8 cellular contexts compared by ENCODE assay signal in the genomic region with DNA sequence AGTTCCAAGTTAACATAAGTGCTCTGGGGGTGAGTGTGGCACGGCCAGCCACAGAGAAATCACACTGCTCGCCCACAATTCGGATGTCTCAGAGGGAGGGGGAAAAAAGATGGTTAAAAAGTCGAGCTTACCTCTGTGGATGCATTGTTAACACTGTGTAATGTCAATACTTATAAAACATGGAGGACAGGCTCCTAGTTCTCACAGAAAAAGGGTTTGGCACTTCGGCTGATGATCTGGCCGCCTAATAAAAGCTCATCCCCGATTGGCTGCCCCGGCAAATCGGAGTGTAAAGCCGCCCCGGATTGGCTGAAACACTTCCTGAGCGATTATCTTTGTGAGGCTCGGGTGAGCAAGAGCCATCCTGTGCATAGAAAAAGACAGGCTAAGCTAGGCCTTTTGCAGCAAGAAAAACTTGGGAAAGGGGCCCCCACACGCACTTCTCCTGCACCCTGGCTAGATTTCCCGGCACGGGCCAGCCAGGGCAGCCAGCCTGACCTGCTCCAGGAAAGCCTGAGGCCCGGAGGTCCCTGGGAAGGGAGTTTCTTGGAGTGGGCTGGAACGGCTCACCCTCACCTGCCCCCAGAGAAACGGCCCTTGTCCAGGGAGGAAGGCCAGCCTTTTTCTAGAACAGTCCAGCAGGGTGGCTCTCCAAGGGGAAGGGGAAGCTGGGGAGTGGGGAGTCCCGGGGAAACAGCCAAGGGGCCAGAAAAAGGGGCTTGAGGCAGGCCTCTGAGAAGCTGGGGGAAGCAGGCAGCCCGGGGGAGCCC. TPM values are rescaled to one million over a fixed set of nuclear protein-coding genes. Genes with fewer than 3 reads are reported as not detected.
DNase-seq lines count a peak whose midpoint lies in the region; ATAC-seq, FAIRE-seq and TF ChIP-seq lines count a peak whose summit lies in the region.

Gene ZMYND8, minus strand, starts transcription at position 174 of the 770 bp plus-strand sequence. Its CDS starts 29 bp downstream, at position 145.

- TF ChIP-seq CTCF in epithelial cell of proximal tubule (conservative IDR thresholded peaks at IDR 0.05; ENCODE audit: low read depth, low read length) = no peak

- H3K9me3 ChIP-seq in Karpas-422 (ENCODE audit: low read length) = no peaks in the 10 kb centered on the region
- H3K9me3 ChIP-seq in mucosa of stomach (ENCODE audit: control insufficient read depth, low read length) = no peaks in the 10 kb centered on the region

- H3K4me1 ChIP-seq in Karpas-422 (ENCODE audit: low read length) (peaks cover 88% of the 10 kb centered on the region), mucosa of stomach (ENCODE audit: control insufficient read depth, insufficient read depth, low read length) (peaks cover 97% of the 10 kb centered on the region)

- FAIRE-seq in RCC 7860 (lab: Jason Lieb, UNC) = peak; percentile 90

- DNase-seq in COLO668 (lab: John Stamatoyannopoulos, UW; ENCODE audit: unreplicated experiment) (peak; percentile 85), Karpas-422 (peak; percentile 97), RCC 7860 (ENCODE audit: low spot score) (peak; percentile 93), epithelial cell of proximal tubule (ENCODE audit: low read depth) (no peak)
- DNase-seq in activated T-cell treated with anti-CD3 and anti-CD28 coated beads, Interleukin-2, amount 50 U/mL, for 24 hours = peak; percentile 100
- peak; percentile 99 for DNase-seq in stimulated activated CD8-positive, alpha-beta memory T cell treated with anti-CD3 and anti-CD28 coated beads, Interleukin-4, amount 100 ng/mL, for 48 hours

- H3K27me3 Mint-ChIP-seq in activated T-cell treated with anti-CD3 and anti-CD28 coated beads, Interleukin-2, amount 50 U/mL, for 24 hours = no peaks in the 10 kb centered on the region

- H3K9ac ChIP-seq in Karpas-422 (ENCODE audit: low read length) (peak within 1 kb of the TSS; percentile 92), mucosa of stomach (ENCODE audit: low read length) (peak within 1 kb of the TSS; percentile 77)

- H3K4me3 ChIP-seq in Karpas-422 (ENCODE audit: low read length) (peak within 1 kb of the TSS; percentile 77), epithelial cell of proximal tubule (ENCODE audit: low read depth, low read length) (peak within 1 kb of the TSS; percentile 56), mucosa of stomach (ENCODE audit: low read length) (peak within 1 kb of the TSS; percentile 39)

- H3K27me3 ChIP-seq in Karpas-422 (ENCODE audit: low read length) (no peaks in the 10 kb centered on the region), mucosa of stomach (ENCODE audit: control insufficient read depth, insufficient read depth, low read length) (no peaks in the 10 kb centered on the region)

- no peak within 1 kb of the TSS for H2AFZ ChIP-seq in Karpas-422 (ENCODE audit: low read length)

- no peaks in the 10 kb centered on the region for H3K36me3 ChIP-seq in Karpas-422 (ENCODE audit: insufficient read depth, low read length)
- H3K36me3 ChIP-seq in mucosa of stomach (ENCODE audit: control insufficient read depth, insufficient read depth, low read length) = no peaks in the 10 kb centered on the region

- H3K79me2 ChIP-seq in Karpas-422 (ENCODE audit: low read length) = peaks cover 48% of the 10 kb centered on the region

- no peaks in the 10 kb centered on the region for H3K9me3 Mint-ChIP-seq in activated T-cell treated with anti-CD3 and anti-CD28 coated beads, Interleukin-2, amount 50 U/mL, for 24 hours

- H3K9me2 ChIP-seq in Karpas-422 (replicated peaks; ENCODE audit: insufficient read depth, low read length) = no peaks in the 10 kb centered on the region

- peaks cover 42% of the 10 kb centered on the region for H3K4me1 Mint-ChIP-seq in activated T-cell treated with anti-CD3 and anti-CD28 coated beads, Interleukin-2, amount 50 U/mL, for 24 hours (ENCODE audit: low read depth)

- peak within 1 kb of the TSS; percentile 98 for H3K27ac ChIP-seq in Karpas-422 (ENCODE audit: low read length)

- peak within 1 kb of the TSS; percentile 97 for H3K4me2 ChIP-seq in Karpas-422 (ENCODE audit: low read depth, low read length, poor library complexity, severe bottlenecking)

- peak within 1 kb of the TSS; percentile 98 for H3K27ac Mint-ChIP-seq in activated T-cell treated with anti-CD3 and anti-CD28 coated beads, Interleukin-2, amount 50 U/mL, for 24 hours

- H3K36me3 Mint-ChIP-seq in activated T-cell treated with anti-CD3 and anti-CD28 coated beads, Interleukin-2, amount 50 U/mL, for 24 hours (ENCODE audit: low read depth) = peaks cover 44% of the 10 kb centered on the region

- ATAC-seq in GM21528 (IDR thresholded peaks at IDR 0.05; ENCODE audit: low FRiP score, unreplicated experiment) = peak; percentile 48

- peak within 1 kb of the TSS; percentile 92 for H3K4me3 Mint-ChIP-seq in activated T-cell treated with anti-CD3 and anti-CD28 coated beads, Interleukin-2, amount 50 U/mL, for 24 hours

- no peaks in the 10 kb centered on the region for H4K20me1 ChIP-seq in Karpas-422 (ENCODE audit: insufficient read depth, low read depth, low read length)

RNA-seq across cellular contexts. Expression of gene ZMYND8, which starts in this region (rescaled TPM):
- total RNA-seq in Karpas-422 (2014; rRNA removed; shearing (Covaris generic); ENCODE audit: low replicate concordance) = 33.0 and 44.1 TPM in 2 replicates
- total RNA-seq in epithelial cell of proximal tubule = 17.9 and 18.6 TPM in 2 replicates
